8 cellular contexts compared by ENCODE assay signal in the genomic region with DNA sequence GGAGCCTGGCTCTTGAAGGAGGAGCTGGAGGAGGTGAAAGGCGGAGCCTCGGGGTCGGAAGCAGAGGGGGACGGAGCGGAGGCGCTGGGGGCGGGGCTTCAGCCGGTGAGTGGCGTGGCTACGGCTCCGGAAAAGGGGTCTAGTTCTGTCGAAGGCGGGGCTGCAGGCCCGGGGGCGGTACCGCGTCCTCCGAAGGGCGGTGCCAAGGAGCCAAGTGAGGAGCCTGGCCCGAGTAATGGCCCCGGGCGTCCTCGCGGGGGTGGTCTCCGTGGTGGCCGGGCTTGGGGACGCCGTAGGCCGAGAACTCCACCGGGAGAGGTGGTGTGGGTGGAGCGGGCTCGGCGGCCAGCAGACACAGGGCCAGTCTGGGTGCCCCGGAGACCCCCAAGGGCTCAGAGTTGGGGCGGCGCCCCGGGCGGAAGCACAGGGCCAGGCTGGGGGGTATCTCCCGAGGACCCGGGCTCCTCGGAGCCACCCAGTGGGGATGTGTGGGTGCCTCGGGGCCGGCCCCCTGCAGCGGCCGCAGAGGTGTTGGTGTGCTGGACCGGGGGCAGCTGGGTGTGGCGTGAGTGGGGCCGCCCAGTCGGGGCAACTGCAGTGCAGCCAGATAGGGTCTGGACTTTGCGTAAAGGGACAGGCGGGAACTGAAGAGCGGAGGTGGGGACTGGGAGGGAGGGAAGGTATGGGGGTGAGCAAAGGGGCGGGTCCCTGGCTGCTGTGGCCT. TPM values are rescaled to one million over a fixed set of nuclear protein-coding genes. Genes with fewer than 3 reads are reported as not detected.
A peak's percentile ranks its signal among the peaks of the same experiment; 100 is the strongest.
DNase-seq lines count a peak whose midpoint lies in the region; ATAC-seq and TF ChIP-seq lines count a peak whose summit lies in the region.

No MANE protein-coding gene starts in this region.

- H3K4me2 ChIP-seq in SK-N-SH (peak overlapping the region; percentile 98), trophoblast cell (ENCODE audit: low read length) (peak overlapping the region; percentile 94)

- peak overlapping the region; percentile 96 to 97 for H3K27ac Mint-ChIP-seq in activated naive CD4-positive, alpha-beta T cell treated with anti-CD3 and anti-CD28 coated beads, Interleukin-2, amount 50 U/mL, for 72 hours

- H2BK5ac ChIP-seq in trophoblast cell (ENCODE audit: low read depth, low read length, poor library complexity): peak overlapping the region; percentile 94

- peaks cover 11 to 16% of the 10 kb centered on the region in 2 donors for H3K36me3 Mint-ChIP-seq in activated naive CD4-positive, alpha-beta T cell treated with anti-CD3 and anti-CD28 coated beads, Interleukin-2, amount 50 U/mL, for 72 hours

- H2AK5ac ChIP-seq in trophoblast cell (ENCODE audit: low read length): peak overlapping the region; percentile 80

- no peak overlapping the region for H3K23ac ChIP-seq in trophoblast cell (ENCODE audit: low read length)

- peak overlapping the region; percentile 93 for H4K12ac ChIP-seq in trophoblast cell (ENCODE audit: low read depth, low read length)

- H3K4me1 ChIP-seq in SK-N-SH (ENCODE audit: control insufficient read depth in 1 of 2, insufficient read depth in 2 of 2, low read depth in 1 of 2, low read length in 1 of 2): peaks cover 15 to 38% of the 10 kb centered on the region in 2 experiments; a peak in 2 of 4 replicates
- peaks cover 5% of the 10 kb centered on the region for H3K4me1 ChIP-seq in cardiac muscle cell (ENCODE audit: low read depth)
- peaks cover 28 to 37% of the 10 kb centered on the region in 2 experiments for H3K4me1 ChIP-seq in trophoblast cell (ENCODE audit: control insufficient read depth in 1 of 2, insufficient read depth in 2 of 2, low read length in 2 of 2)
- H3K4me1 ChIP-seq in tibial nerve: peaks cover 0 to 54% (median 34%) of the 10 kb centered on the region in 4 donors

- H2AFZ ChIP-seq in SK-N-SH (ENCODE audit: low read depth): 0 out of 2 replicates have a peak overlapping the region, but pooled peaks have one; percentile 0
- peak overlapping the region; percentile 87 for H2AFZ ChIP-seq in trophoblast cell (ENCODE audit: insufficient read depth, low read length, poor library complexity)

- peak overlapping the region; percentile 99 for H4K91ac ChIP-seq in trophoblast cell (ENCODE audit: low read depth, low read length)

- no peak overlapping the region for H2BK12ac ChIP-seq in trophoblast cell (ENCODE audit: low read length)

- H3K4me3 ChIP-seq in GM08714 (ENCODE audit: low read length) (peak overlapping the region; percentile 78), SK-N-SH (ENCODE audit: low read depth in 2 of 2, low read length in 1 of 2) (peak overlapping the region; percentile 78 to 92), cardiac muscle cell (peak overlapping the region; percentile 86), trophoblast cell (ENCODE audit: low read depth, low read length) (peak overlapping the region; percentile 71), tibial nerve (peak overlapping the region; percentile 78 to 98 (median 88))

- TF ChIP-seq RAD21 in SK-N-SH (IDR thresholded peaks at IDR 0.05; ENCODE audit: low read length): no peak

- CTCF ChIA-PET in SK-N-SH (lab: Yijun Ruan, JAX): interaction anchor here (0.6 to 3.3 kb wide), 4 partner anchors 10 to 89 kb away, joined by 3 to 17 read pairs (median 7); a partner anchor contains a TSS

- under 1% methylated on average over 26 of the region's 53 CpGs for WGBS in SK-N-SH (ENCODE audit: low lambda C conversion rate)
- WGBS in trophoblast cell (ENCODE audit: extremely low coverage, insufficient coverage, insufficient read length): no CpG with 5 or more reads among the region's 53 CpGs
- WGBS in tibial nerve, 2 donors: 1 to 2% methylated on average over 29 to 44 of the region's 53 CpGs

- TF ChIP-seq EP300 in SK-N-SH (IDR thresholded peaks at IDR 0.05; ENCODE audit: borderline replicate concordance in 1 of 2, low read depth in 1 of 2, low read length in 1 of 2): no peak
- peak; percentile 44 to 74 for TF ChIP-seq EP300 in tibial nerve (IDR thresholded peaks at IDR 0.05)

- H2BK120ac ChIP-seq in trophoblast cell (ENCODE audit: insufficient read depth, low read length, poor library complexity): peak overlapping the region; percentile 79

- DNase-seq in NCI-H1092 (lab: John Stamatoyannopoulos, UW): peak; percentile 99
- peak; percentile 95 for DNase-seq in SK-N-SH
- DNase-seq in activated naive CD4-positive, alpha-beta T cell treated with anti-CD3 and anti-CD28 coated beads, Interleukin-2, amount 50 U/mL, for 72 hours (ENCODE audit: low spot score in 2 of 2): peak; percentile 100
- peak; percentile 48 to 99 for DNase-seq in cardiac muscle cell (ENCODE audit: low read depth in 1 of 2, low spot score in 1 of 2)
- peak; percentile 99 to 100 for DNase-seq in trophoblast cell
- DNase-seq in tibial nerve (ENCODE audit: low spot score in 2 of 2): peak; percentile 97 to 99

- peak overlapping the region; percentile 93 for H3K4ac ChIP-seq in trophoblast cell (ENCODE audit: low read depth, low read length)

- H3K36me3 ChIP-seq in SK-N-SH (replicated peaks in 1 of 2; ENCODE audit: control insufficient read depth in 1 of 2, insufficient read depth in 2 of 2, low read length in 1 of 2) (peaks cover 10 to 32% of the 10 kb centered on the region in 2 experiments), cardiac muscle cell (peaks cover 3% of the 10 kb centered on the region), trophoblast cell (ENCODE audit: control insufficient read depth in 1 of 2, insufficient read depth in 2 of 2, low read length in 2 of 2) (peaks cover 41 to 47% of the 10 kb centered on the region in 2 experiments), tibial nerve (peaks cover 0 to 45% (median 4%) of the 10 kb centered on the region in 3 donors)

- H3K27ac ChIP-seq in SK-N-SH (ENCODE audit: low read depth in 2 of 2, low read length in 1 of 2) (peak overlapping the region; percentile 90 to 94), cardiac muscle cell (peak overlapping the region; percentile 96), trophoblast cell (ENCODE audit: low read depth, low read length) (peak overlapping the region; percentile 95), tibial nerve (peak overlapping the region; percentile 95 to 100 (median 100))

- peak overlapping the region; percentile 96 for H3K18ac ChIP-seq in trophoblast cell (ENCODE audit: low read length)

- peak overlapping the region; percentile 93 for H4K8ac ChIP-seq in trophoblast cell (ENCODE audit: low read depth, low read length)

- peaks cover 48% of the 10 kb centered on the region for H3K79me2 ChIP-seq in SK-N-SH (ENCODE audit: insufficient read depth)
- H3K79me2 ChIP-seq in trophoblast cell (ENCODE audit: control insufficient read depth, insufficient read depth, low read length, poor library complexity): peaks cover 29% of the 10 kb centered on the region

- TF ChIP-seq CTCF in SK-N-SH (IDR thresholded peaks at IDR 0.05): no peak
- no peak for TF ChIP-seq CTCF in cardiac muscle cell (IDR thresholded peaks at IDR 0.05; ENCODE audit: low read depth, low read length)
- TF ChIP-seq CTCF in tibial nerve (IDR thresholded peaks at IDR 0.05): peak in 1 of 5 experiments; percentile 27

- H3K14ac ChIP-seq in trophoblast cell (ENCODE audit: low read length): peak overlapping the region; percentile 92

- H3K9me2 ChIP-seq in SK-N-SH: no peaks in the 10 kb centered on the region

- peak; percentile 13 to 59 for TF ChIP-seq POLR2A in tibial nerve (IDR thresholded peaks at IDR 0.05)

- H3K9me3 ChIP-seq in SK-N-SH: no peaks in the 10 kb centered on the region
- no peaks in the 10 kb centered on the region for H3K9me3 ChIP-seq in cardiac muscle cell (ENCODE audit: low read depth)
- peaks cover 2% of the 10 kb centered on the region for H3K9me3 ChIP-seq in trophoblast cell (ENCODE audit: insufficient read depth, low read depth, low read length)
- H3K9me3 ChIP-seq in tibial nerve: no peaks in the 10 kb centered on the region

- H3K9ac ChIP-seq in SK-N-SH (peak overlapping the region; percentile 84), trophoblast cell (ENCODE audit: low read length) (peak overlapping the region; percentile 84)

- H3K9me3 Mint-ChIP-seq in activated naive CD4-positive, alpha-beta T cell treated with anti-CD3 and anti-CD28 coated beads, Interleukin-2, amount 50 U/mL, for 72 hours: no peaks in the 10 kb centered on the region

- ATAC-seq in HG02571 (IDR thresholded peaks at IDR 0.05; ENCODE audit: unreplicated experiment): peak; percentile 47
- ATAC-seq in activated naive CD4-positive, alpha-beta T cell treated with anti-CD3 and anti-CD28 coated beads, Interleukin-2, amount 50 U/mL, for 72 hours: peak; percentile 2 to 10

- POLR2A ChIA-PET in SK-N-SH (lab: Yijun Ruan, JAX): interaction anchor here (0.6 to 12.4 kb wide), 13 partner anchors 8 to 152 kb away, joined by 3 to 112 read pairs (median 4); a partner anchor contains a TSS

- H4K20me1 ChIP-seq in SK-N-SH (ENCODE audit: insufficient read depth): no peaks in the 10 kb centered on the region

- peaks cover 35% of the 10 kb centered on the region for H3K79me1 ChIP-seq in trophoblast cell (ENCODE audit: low read length)

- H3F3A ChIP-seq in SK-N-SH (replicated peaks; ENCODE audit: insufficient read depth): peaks cover 28% of the 10 kb centered on the region

- H3K27me3 ChIP-seq in SK-N-SH (ENCODE audit: insufficient read depth): no peaks in the 10 kb centered on the region
- no peaks in the 10 kb centered on the region for H3K27me3 ChIP-seq in cardiac muscle cell
- no peaks in the 10 kb centered on the region for H3K27me3 ChIP-seq in trophoblast cell (ENCODE audit: insufficient read depth, low read length)
- H3K27me3 ChIP-seq in tibial nerve: no peaks in the 10 kb centered on the region

RNA-seq across cellular contexts. Expression of a gene that starts 0.7 kb away (rescaled TPM):
- polyA plus RNA-seq in SK-N-SH (2012; rRNA removed): 84.8 and 127 TPM in 2 replicates
- 87.0 and 100 TPM in 2 replicates for polyA plus RNA-seq in SK-N-SH (2012; cell fraction: cytosol; rRNA removed)
- 96.5 and 148 TPM in 2 replicates for polyA plus RNA-seq in SK-N-SH (2012; cell fraction: nucleus; rRNA removed)
- total RNA-seq in activated naive CD4-positive, alpha-beta T cell treated with anti-CD3 and anti-CD28 coated beads, Interleukin-2, amount 50 U/mL, for 72 hours: 10 to 100 TPM; 27.7 to 36.0 TPM
- total RNA-seq in cardiac muscle cell: 102 and 177 TPM in 2 replicates
- polyA plus RNA-seq in cardiac muscle cell: 191 and 321 TPM in 2 replicates
- polyA plus RNA-seq in trophoblast cell (2013): 78.2 and 80.2 TPM in 2 replicates
- total RNA-seq in tibial nerve: 100 to 1,000 TPM in 1 of 4 donors, 10 to 100 TPM in 3; 38.2 to 101 (median 57.8) TPM

RNA-seq across cellular contexts. Expression of a gene that starts 5.2 kb away (rescaled TPM):
- 373 and 523 TPM in 2 replicates for polyA plus RNA-seq in SK-N-SH (2012; rRNA removed)
- polyA plus RNA-seq in SK-N-SH (2012; cell fraction: cytosol; rRNA removed): 330 and 374 TPM in 2 replicates
- polyA plus RNA-seq in SK-N-SH (2012; cell fraction: nucleus; rRNA removed): 234 and 283 TPM in 2 replicates
- 100 to 1,000 TPM; 177 to 262 TPM for total RNA-seq in activated naive CD4-positive, alpha-beta T cell treated with anti-CD3 and anti-CD28 coated beads, Interleukin-2, amount 50 U/mL, for 72 hours
- 220 and 240 TPM in 2 replicates for total RNA-seq in cardiac muscle cell
- 238 and 288 TPM in 2 replicates for polyA plus RNA-seq in cardiac muscle cell
- 390 and 396 TPM in 2 replicates for polyA plus RNA-seq in trophoblast cell (2013)
- total RNA-seq in tibial nerve: 100 to 1,000 TPM in 1 of 4 donors, 10 to 100 TPM in 3; 79.7 to 187 (median 91.4) TPM

RNA-seq across cellular contexts. Expression of a gene that starts 7.2 kb away (rescaled TPM):
- polyA plus RNA-seq in SK-N-SH (2012; rRNA removed) (16.3 and 29.9 TPM in 2 replicates), cardiac muscle cell (178 and 199 TPM in 2 replicates)
- polyA plus RNA-seq in SK-N-SH (2012; cell fraction: cytosol; rRNA removed): 31.2 and 40.8 TPM in 2 replicates
- 39.6 and 40.1 TPM in 2 replicates for polyA plus RNA-seq in SK-N-SH (2012; cell fraction: nucleus; rRNA removed)
- total RNA-seq in activated naive CD4-positive, alpha-beta T cell treated with anti-CD3 and anti-CD28 coated beads, Interleukin-2, amount 50 U/mL, for 72 hours: 100 to 1,000 TPM in 1 of 2 donors, 10 to 100 TPM in 1; 57.6 to 119 TPM
- total RNA-seq in cardiac muscle cell (162 and 206 TPM in 2 replicates), tibial nerve (100 to 1,000 TPM in 2 of 4 donors, 10 to 100 TPM in 2; 84.3 to 129 (median 109) TPM)
- polyA plus RNA-seq in trophoblast cell (2013): 76.2 and 77.7 TPM in 2 replicates

RNA-seq across cellular contexts. Expression of a gene that starts 9.7 kb away (rescaled TPM):
- polyA plus RNA-seq in SK-N-SH (2012; rRNA removed) (26.8 and 30.4 TPM in 2 replicates), cardiac muscle cell (10.6 and 11.0 TPM in 2 replicates)
- 13.3 and 18.8 TPM in 2 replicates for polyA plus RNA-seq in SK-N-SH (2012; cell fraction: cytosol; rRNA removed)
- polyA plus RNA-seq in SK-N-SH (2012; cell fraction: nucleus; rRNA removed): 75.4 and 83.0 TPM in 2 replicates
- 10 to 100 TPM; 10.4 to 13.7 TPM for total RNA-seq in activated naive CD4-positive, alpha-beta T cell treated with anti-CD3 and anti-CD28 coated beads, Interleukin-2, amount 50 U/mL, for 72 hours
- total RNA-seq in cardiac muscle cell (20.3 and 24.7 TPM in 2 replicates), tibial nerve (10 to 100 TPM; 18.0 to 44.4 (median 27.1) TPM)
- polyA plus RNA-seq in trophoblast cell (2013): 26.2 and 26.8 TPM in 2 replicates

RNA-seq across cellular contexts. Expression of a gene that starts 11.2 kb away (rescaled TPM):
- polyA plus RNA-seq in SK-N-SH (2012; rRNA removed): 46.9 and 52.1 TPM in 2 replicates
- polyA plus RNA-seq in SK-N-SH (2012; cell fraction: cytosol; rRNA removed): 18.5 and 31.6 TPM in 2 replicates
- 68.2 and 78.5 TPM in 2 replicates for polyA plus RNA-seq in SK-N-SH (2012; cell fraction: nucleus; rRNA removed)
- total RNA-seq in activated naive CD4-positive, alpha-beta T cell treated with anti-CD3 and anti-CD28 coated beads, Interleukin-2, amount 50 U/mL, for 72 hours: 10 to 100 TPM; 26.7 to 48.7 TPM
- total RNA-seq in cardiac muscle cell: 75.5 and 79.9 TPM in 2 replicates
- polyA plus RNA-seq in cardiac muscle cell: 126 and 132 TPM in 2 replicates
- polyA plus RNA-seq in trophoblast cell (2013): 32.7 and 35.1 TPM in 2 replicates
- total RNA-seq in tibial nerve: 10 to 100 TPM; 20.1 to 42.0 (median 25.8) TPM

Comparison
In these comparisons a context has a peak if more than half of its experiments do, and no peak if none do; other contexts are left out.
1. Peak in every context shown above with its lines: DNase-seq, ATAC-seq, H3K4me3 ChIP-seq and H3K27ac ChIP-seq.